8 cellular contexts compared by ENCODE assay signal in genomic region chr2:184599054-184599874, GRCh38. TPM values are rescaled to one million over a fixed set of nuclear protein-coding genes. Genes with fewer than 3 reads are reported as not detected.
A peak's percentile ranks its signal among the peaks of the same experiment; 100 is the strongest.
DNase-seq lines count a peak whose midpoint lies in the region; ATAC-seq lines count a peak whose summit lies in the region.

No MANE protein-coding gene starts in this region.

- peak overlapping the region; percentile 74 to 79 for H3K4me3 Mint-ChIP-seq in activated T-cell treated with anti-CD3 and anti-CD28 coated beads, Interleukin-2, amount 50 U/mL, for 72 hours
- H3K4me3 Mint-ChIP-seq in central memory CD8-positive, alpha-beta T cell = peak overlapping the region; percentile 31

- H3K4me3 ChIP-seq in NT2/D1 (ENCODE audit: insufficient read length, low read depth) (peak overlapping the region; percentile 67), mononuclear cell (ENCODE audit: low read length) (peak overlapping the region; percentile 57)

- no peaks in the 10 kb centered on the region for H3K9me3 Mint-ChIP-seq in activated T-cell treated with anti-CD3 and anti-CD28 coated beads, Interleukin-2, amount 50 U/mL, for 72 hours
- no peaks in the 10 kb centered on the region for H3K9me3 Mint-ChIP-seq in central memory CD8-positive, alpha-beta T cell

- H3K27me3 ChIP-seq in NT2/D1 (ENCODE audit: insufficient read depth, insufficient read length) (peaks cover 38% of the 10 kb centered on the region), mononuclear cell (ENCODE audit: insufficient read depth, low read length) (peaks cover 7% of the 10 kb centered on the region)

- DNase-seq in activated T-cell treated with anti-CD3 and anti-CD28 coated beads, Interleukin-2, amount 50 U/mL, for 72 hours = no peak
- DNase-seq in activated T-cell treated with anti-CD3 and anti-CD28 coated beads, Interleukin-2, amount 50 U/mL, for 48 hours = no peak
- no peak for DNase-seq in NT2/D1 (ENCODE audit: low read depth, low spot score)
- no peak for DNase-seq in central memory CD8-positive, alpha-beta T cell (ENCODE audit: low spot score in 2 of 2)
- no peak for DNase-seq in effector CD4-positive, alpha-beta T cell

- H3K9ac ChIP-seq in NT2/D1 (ENCODE audit: insufficient read length, low read depth) = peak overlapping the region; percentile 71

- H3K27me3 Mint-ChIP-seq in activated T-cell treated with anti-CD3 and anti-CD28 coated beads, Interleukin-2, amount 50 U/mL, for 72 hours (ENCODE audit: low read depth) = peaks cover 31% of the 10 kb centered on the region
- peaks cover 35% of the 10 kb centered on the region for H3K27me3 Mint-ChIP-seq in central memory CD8-positive, alpha-beta T cell

- H3K27ac Mint-ChIP-seq in activated T-cell treated with anti-CD3 and anti-CD28 coated beads, Interleukin-2, amount 50 U/mL, for 72 hours = no peak overlapping the region
- no peak overlapping the region for H3K27ac Mint-ChIP-seq in central memory CD8-positive, alpha-beta T cell (ENCODE audit: low read depth)

- H3K4me1 ChIP-seq in NT2/D1 (ENCODE audit: insufficient read depth, insufficient read length) (no peaks in the 10 kb centered on the region), mononuclear cell (ENCODE audit: insufficient read depth, low read length) (peaks cover 11% of the 10 kb centered on the region)

- H3K4me1 Mint-ChIP-seq in activated T-cell treated with anti-CD3 and anti-CD28 coated beads, Interleukin-2, amount 50 U/mL, for 72 hours (ENCODE audit: low read depth) = peaks cover 15% of the 10 kb centered on the region
- no peaks in the 10 kb centered on the region for H3K4me1 Mint-ChIP-seq in central memory CD8-positive, alpha-beta T cell

- H3K9me3 ChIP-seq in NT2/D1 (ENCODE audit: insufficient read depth, low read length) = no peaks in the 10 kb centered on the region
- no peaks in the 10 kb centered on the region for H3K9me3 ChIP-seq in mononuclear cell (ENCODE audit: low read depth, low read length)

- no peaks in the 10 kb centered on the region for H3K36me3 ChIP-seq in NT2/D1 (ENCODE audit: insufficient read depth, insufficient read length, low read length)

- no peak for ATAC-seq in activated T-cell treated with anti-CD3 and anti-CD28 coated beads, Interleukin-2, amount 50 U/mL, for 72 hours (replicated peaks in 1 of 2)
- ATAC-seq in central memory CD8-positive, alpha-beta T cell (replicated peaks; ENCODE audit: extremely low read depth, poor library complexity, severe bottlenecking) = no peak
- no peak for ATAC-seq in activated CD4-positive, CD25-positive, alpha-beta regulatory T cell treated with anti-CD3 and anti-CD28 coated beads, Interleukin-2, amount 50 U/mL, for 24 hours
- ATAC-seq in GM21528 (IDR thresholded peaks at IDR 0.05; ENCODE audit: low FRiP score, unreplicated experiment) = no peak

- H3K36me3 Mint-ChIP-seq in activated T-cell treated with anti-CD3 and anti-CD28 coated beads, Interleukin-2, amount 50 U/mL, for 72 hours (ENCODE audit: insufficient read depth in 2 of 2) = peaks cover 0 to 2% of the 10 kb centered on the region in 2 donors
- H3K36me3 Mint-ChIP-seq in central memory CD8-positive, alpha-beta T cell (ENCODE audit: insufficient read depth) = no peaks in the 10 kb centered on the region

RNA-seq across cellular contexts. Expression of gene ZNF804A, which starts 0.9 kb away (rescaled TPM):
- not detected for total RNA-seq in activated T-cell treated with anti-CD3 and anti-CD28 coated beads, Interleukin-2, amount 50 U/mL, for 72 hours
- 0.73 TPM for total RNA-seq in mononuclear cell
